Comparison of ENCODE assay signal across 1 cellular context in the genomic region with DNA sequence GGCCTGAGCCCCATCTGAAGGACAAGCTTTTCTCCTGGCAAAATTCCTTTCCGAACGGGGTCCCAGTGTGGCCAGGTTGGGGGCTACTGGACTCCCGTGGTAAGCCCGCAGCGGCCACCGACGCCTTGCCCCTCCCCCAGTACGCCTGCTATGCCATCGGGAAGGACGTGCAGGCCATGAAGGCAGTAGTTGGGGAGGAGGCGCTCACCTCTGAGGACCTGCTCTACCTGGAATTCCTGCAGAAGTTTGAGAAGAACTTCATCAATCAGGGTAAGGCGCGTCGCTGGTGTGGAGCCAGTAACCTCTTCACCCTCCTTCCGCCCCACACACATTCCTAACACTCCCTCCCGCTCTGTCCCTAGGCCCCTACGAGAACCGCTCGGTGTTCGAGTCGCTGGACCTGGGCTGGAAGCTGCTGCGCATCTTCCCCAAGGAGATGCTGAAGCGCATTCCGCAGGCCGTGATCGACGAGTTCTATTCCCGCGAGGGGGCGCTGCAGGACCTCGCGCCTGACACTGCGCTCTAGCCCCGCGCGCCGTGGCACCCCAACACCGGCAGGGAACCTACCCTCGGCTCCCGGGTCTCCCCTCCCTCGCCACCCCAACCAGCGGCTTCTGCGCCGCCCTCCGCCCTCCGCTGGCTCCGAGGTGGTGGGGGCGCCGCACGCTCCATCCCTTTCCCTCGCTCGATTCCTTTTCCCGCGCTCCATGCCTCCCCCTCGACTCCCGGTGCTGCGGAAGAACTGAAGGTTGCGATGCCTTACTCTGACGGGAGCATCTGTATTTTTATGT.
TF ChIP-seq lines count a peak whose summit lies in the region.

No MANE protein-coding gene starts in this region.

TF ChIP-seq in A549, 52 proteins besides CTCF, POLR2A, EP300 and RAD21 (continued from another document):
- TF ChIP-seq JUN (IDR thresholded peaks at IDR 0.05) (no peak), SREBF2 (IDR thresholded peaks at IDR 0.05) (no peak), ZC3H11A (IDR thresholded peaks at IDR 0.05) (no peak), CHD2 (IDR thresholded peaks at IDR 0.05; ENCODE audit: low read length, partially characterized antibody) (no peak), EHF (CRISPR knock-in tag; IDR thresholded peaks at IDR 0.05) (no peak)
- TF ChIP-seq, protein P1, sequence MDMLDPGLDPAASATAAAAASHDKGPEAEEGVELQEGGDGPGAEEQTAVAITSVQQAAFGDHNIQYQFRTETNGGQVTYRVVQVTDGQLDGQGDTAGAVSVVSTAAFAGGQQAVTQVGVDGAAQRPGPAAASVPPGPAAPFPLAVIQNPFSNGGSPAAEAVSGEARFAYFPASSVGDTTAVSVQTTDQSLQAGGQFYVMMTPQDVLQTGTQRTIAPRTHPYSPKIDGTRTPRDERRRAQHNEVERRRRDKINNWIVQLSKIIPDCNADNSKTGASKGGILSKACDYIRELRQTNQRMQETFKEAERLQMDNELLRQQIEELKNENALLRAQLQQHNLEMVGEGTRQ (IDR thresholded peaks at IDR 0.05): no peak
- TF ChIP-seq, protein P2, sequence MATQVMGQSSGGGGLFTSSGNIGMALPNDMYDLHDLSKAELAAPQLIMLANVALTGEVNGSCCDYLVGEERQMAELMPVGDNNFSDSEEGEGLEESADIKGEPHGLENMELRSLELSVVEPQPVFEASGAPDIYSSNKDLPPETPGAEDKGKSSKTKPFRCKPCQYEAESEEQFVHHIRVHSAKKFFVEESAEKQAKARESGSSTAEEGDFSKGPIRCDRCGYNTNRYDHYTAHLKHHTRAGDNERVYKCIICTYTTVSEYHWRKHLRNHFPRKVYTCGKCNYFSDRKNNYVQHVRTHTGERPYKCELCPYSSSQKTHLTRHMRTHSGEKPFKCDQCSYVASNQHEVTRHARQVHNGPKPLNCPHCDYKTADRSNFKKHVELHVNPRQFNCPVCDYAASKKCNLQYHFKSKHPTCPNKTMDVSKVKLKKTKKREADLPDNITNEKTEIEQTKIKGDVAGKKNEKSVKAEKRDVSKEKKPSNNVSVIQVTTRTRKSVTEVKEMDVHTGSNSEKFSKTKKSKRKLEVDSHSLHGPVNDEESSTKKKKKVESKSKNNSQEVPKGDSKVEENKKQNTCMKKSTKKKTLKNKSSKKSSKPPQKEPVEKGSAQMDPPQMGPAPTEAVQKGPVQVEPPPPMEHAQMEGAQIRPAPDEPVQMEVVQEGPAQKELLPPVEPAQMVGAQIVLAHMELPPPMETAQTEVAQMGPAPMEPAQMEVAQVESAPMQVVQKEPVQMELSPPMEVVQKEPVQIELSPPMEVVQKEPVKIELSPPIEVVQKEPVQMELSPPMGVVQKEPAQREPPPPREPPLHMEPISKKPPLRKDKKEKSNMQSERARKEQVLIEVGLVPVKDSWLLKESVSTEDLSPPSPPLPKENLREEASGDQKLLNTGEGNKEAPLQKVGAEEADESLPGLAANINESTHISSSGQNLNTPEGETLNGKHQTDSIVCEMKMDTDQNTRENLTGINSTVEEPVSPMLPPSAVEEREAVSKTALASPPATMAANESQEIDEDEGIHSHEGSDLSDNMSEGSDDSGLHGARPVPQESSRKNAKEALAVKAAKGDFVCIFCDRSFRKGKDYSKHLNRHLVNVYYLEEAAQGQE (IDR thresholded peaks at IDR 0.05): no peak
